Comparison of ENCODE assay signal across 8 cellular contexts in genomic region chr16:57999971-58000705, GRCh38. TPM values are rescaled to one million over a fixed set of nuclear protein-coding genes. Genes with fewer than 3 reads are reported as not detected.
DNase-seq lines count a peak whose midpoint lies in the region; ATAC-seq, FAIRE-seq and TF ChIP-seq lines count a peak whose summit lies in the region.

TSS of gene ZNF319 (minus strand) at chr16:58000672. CDS start at chr16:57998265, 2,407 bp downstream.

- no peaks in the 10 kb centered on the region for H3K27me3 ChIP-seq in K562 (ENCODE audit: control insufficient read depth in 2 of 2, insufficient read depth in 2 of 2, low read length in 2 of 2)

- H3K9me3 ChIP-seq in K562 (replicated peaks; ENCODE audit: control insufficient read depth, insufficient read depth, low read depth, low read length), result no peaks in the 10 kb centered on the region

- peak within 1 kb of the TSS; percentile 84 for H3K4me2 ChIP-seq in K562 (ENCODE audit: insufficient read depth, low read length)

- peak within 1 kb of the TSS; percentile 67 to 96 for H3K9ac ChIP-seq in K562 (ENCODE audit: insufficient read depth in 1 of 2, low read depth in 2 of 2, low read length in 2 of 2)

- peak within 1 kb of the TSS; percentile 71 for H3K27ac ChIP-seq in K562 (ENCODE audit: extremely low read depth, low read depth, low read length)

- no peaks in the 10 kb centered on the region for H3K9me3 Mint-ChIP-seq in stimulated activated naive CD8-positive, alpha-beta T cell treated with anti-CD3 and anti-CD28 coated beads, Interleukin-15, Interleukin-2, amounts not matched to agents 100 ng/mL and 50 ng/mL, for 24 hours

- TF ChIP-seq POLR2A in GM15510 (IDR thresholded peaks at IDR 0.05; ENCODE audit: borderline replicate concordance, extremely low read depth, insufficient read length) (peak; percentile 42), K562 (conservative IDR thresholded peaks at IDR 0.05) (no peak)

- H3K4me1 ChIP-seq in K562 (replicated peaks in 1 of 2; ENCODE audit: control insufficient read depth in 2 of 2, insufficient read depth in 2 of 2, low read length in 2 of 2), result peaks cover 21 to 34% of the 10 kb centered on the region in 2 experiments; a peak in 4 of 5 replicates

- ATAC-seq in GM21786 (IDR thresholded peaks at IDR 0.05; ENCODE audit: unreplicated experiment) (peak; percentile 15), K562 (peak; percentile 11)

- in situ Hi-C loops in K562 (cut with MboI), result loop anchor here (5.0 to 10.0 kb wide), 2 partner anchors 98 to 245 kb away; no protein-coding TSS in a partner anchor

- H3K27me3 Mint-ChIP-seq in stimulated activated naive CD8-positive, alpha-beta T cell treated with anti-CD3 and anti-CD28 coated beads, Interleukin-15, Interleukin-2, amounts not matched to agents 100 ng/mL and 50 ng/mL, for 24 hours, result no peaks in the 10 kb centered on the region

- no peak for TF ChIP-seq RAD21 in K562 (CRISPR knock-in tag; conservative IDR thresholded peaks at IDR 0.05 in 1 of 2, IDR thresholded peaks at IDR 0.05 in 1 of 2)

- peak within 1 kb of the TSS; percentile 92 for H3K4me3 Mint-ChIP-seq in stimulated activated naive CD8-positive, alpha-beta T cell treated with anti-CD3 and anti-CD28 coated beads, Interleukin-15, Interleukin-2, amounts not matched to agents 100 ng/mL and 50 ng/mL, for 24 hours

- peak within 1 kb of the TSS; percentile 94 for H3K4me3 ChIP-seq in K562

- H3K9me1 ChIP-seq in K562 (ENCODE audit: control insufficient read depth, insufficient read depth, low read length), result peaks cover 3% of the 10 kb centered on the region

- peak; percentile 20 for DNase-seq in M059J (ENCODE audit: low read depth)
- DNase-seq in K562 (ENCODE audit: extremely low read depth in 1 of 4, low spot score in 3 of 4), result peak in 3 of 4 experiments; percentile 57 to 93 (median 77)
- peak; percentile 14 for DNase-seq in kidney tubule cell (ENCODE audit: low spot score)
- DNase-seq in GOT3 (lab: John Stamatoyannopoulos, UW), result no peak
- no peak for DNase-seq in NCI-H1436 treated with DMSO at 0.1 percent for 48 hours (lab: John Stamatoyannopoulos, UW)

- H3K36me3 ChIP-seq in K562 (ENCODE audit: control insufficient read depth, insufficient read depth, low read length), result peaks cover 34% of the 10 kb centered on the region; the same call in 1 of the 3 replicates

- H3K36me3 Mint-ChIP-seq in stimulated activated naive CD8-positive, alpha-beta T cell treated with anti-CD3 and anti-CD28 coated beads, Interleukin-15, Interleukin-2, amounts not matched to agents 100 ng/mL and 50 ng/mL, for 24 hours (ENCODE audit: low read depth), result peaks cover 24% of the 10 kb centered on the region

- no TSS peak for BruUV-seq in K562 (replicated peaks; lab: Mats Ljungman, UMichigan)

- intact Hi-C loops in K562 (cut with micrococcal nuclease), result loop anchor here (2.0 to 10.0 kb wide), 5 partner anchors 53 to 425 kb away; partner anchors contain the start of gene KATNB1

- CTCF ChIA-PET in K562 (lab: Yijun Ruan, JAX; ENCODE audit: low intra/inter-chr PET ratio), result interaction anchor here (0.5 to 3.2 kb wide), 4 partner anchors 91 to 243 kb away, joined by 3 to 33 read pairs (median 4); no protein-coding TSS in a partner anchor

- POLR2A ChIA-PET in K562 (lab: Yijun Ruan, JAX), result interaction anchor here (0.6 to 0.8 kb wide), 4 partner anchors 28 to 1008 kb away, joined by 3 to 4 read pairs (median 3); partner anchors contain the start of gene CFAP20

- H4K20me1 ChIP-seq in K562 (replicated peaks; ENCODE audit: control insufficient read depth, insufficient read depth, low read length), result peaks cover 5% of the 10 kb centered on the region

- H3K27ac Mint-ChIP-seq in stimulated activated naive CD8-positive, alpha-beta T cell treated with anti-CD3 and anti-CD28 coated beads, Interleukin-15, Interleukin-2, amounts not matched to agents 100 ng/mL and 50 ng/mL, for 24 hours, result peak within 1 kb of the TSS; percentile 88

- no peak for TF ChIP-seq EP300 in K562 (IDR thresholded peaks at IDR 0.05; ENCODE audit: low read length)

- TF ChIP-seq CTCF in K562 (IDR thresholded peaks at IDR 0.05 in 2 of 3, conservative IDR thresholded peaks at IDR 0.05 in 1 of 3; ENCODE audit: insufficient read depth in 2 of 3, low read depth in 1 of 3, low read length in 3 of 3), result no peak

- peaks cover 6% of the 10 kb centered on the region; the same call in 2 of the 3 replicates for H3K79me2 ChIP-seq in K562 (ENCODE audit: control insufficient read depth, insufficient read depth, low read length)

- FAIRE-seq in K562 (lab: Jason Lieb, UNC), result no peak

- H2AFZ ChIP-seq in K562 (ENCODE audit: low read depth, low read length), result peak within 1 kb of the TSS; percentile 96

- H3K4me1 Mint-ChIP-seq in stimulated activated naive CD8-positive, alpha-beta T cell treated with anti-CD3 and anti-CD28 coated beads, Interleukin-15, Interleukin-2, amounts not matched to agents 100 ng/mL and 50 ng/mL, for 24 hours (ENCODE audit: low read depth), result peaks cover 64% of the 10 kb centered on the region

- WGBS in K562 (ENCODE audit: insufficient coverage, low coverage, missing lambda C conversion rate), result 4% methylated on average over 19 of the region's 95 CpGs

TF ChIP-seq in K562, 482 proteins besides CTCF, POLR2A, EP300 and RAD21 (continues in another document):
- TF ChIP-seq UBTF (IDR thresholded peaks at IDR 0.05; ENCODE audit: borderline replicate concordance in 1 of 2, low read depth in 2 of 2, low read length in 2 of 2), result peak; percentile 99 to 100
- 0 out of 2 replicates have a peak, but pooled peaks have one; percentile 40 for TF ChIP-seq POLR2G (IDR thresholded peaks at IDR 0.05; ENCODE audit: low read depth, low read length)
- no peak for TF ChIP-seq ARID1B (IDR thresholded peaks at IDR 0.05)
- TF ChIP-seq HMGXB4 (CRISPR knock-in tag; IDR thresholded peaks at IDR 0.05), result peak; percentile 99
- TF ChIP-seq RBM14 (IDR thresholded peaks at IDR 0.05; ENCODE audit: borderline replicate concordance, insufficient read depth, low read depth, low read length), result no peak
- peak; percentile 71 for TF ChIP-seq GTF2E2 (tag; IDR thresholded peaks at IDR 0.05)

RNA-seq across cellular contexts. Expression of gene ZNF319, which starts in this region (rescaled TPM):
- total RNA-seq in M059J (2014; rRNA removed; shearing (Covaris generic)), result 4.2 and 4.5 TPM in 2 replicates
- total RNA-seq in K562 (2011; cell fraction: chromatin; rRNA removed; ENCODE audit: low replicate concordance), result 3.7 and 13.4 TPM in 2 replicates
- total RNA-seq in K562 (2011; cell fraction: nucleolus; rRNA removed), result 6.6 and 7.3 TPM in 2 replicates
- 3.7 and 4.7 TPM in 2 replicates for total RNA-seq in K562 (2011; cell fraction: nucleoplasm; rRNA removed)
- total RNA-seq in K562 (2014; rRNA removed), result 1.4 TPM in 2 replicates
- 0.80 and 0.87 TPM in 2 replicates for total RNA-seq in K562 (2014; rRNA removed; fragmentation: Illumina TruSeq; extraction: Trizol)
- total RNA-seq in K562 (2015; rRNA removed; fragmentation: Illumina TruSeq; extraction: Trizol), result 1.0 and 1.2 TPM in 2 replicates
- total RNA-seq in K562 (2021), result 5.2 and 5.7 TPM in 2 replicates
- polyA plus RNA-seq in K562 (2011; rRNA removed), result 1.4 and 2.0 TPM in 2 replicates
- polyA plus RNA-seq in K562 (2011; cell fraction: cytosol; rRNA removed), result 2.3 and 3.2 TPM in 2 replicates
- polyA plus RNA-seq in K562 (2011; cell fraction: nucleus; rRNA removed), result 4.9 and 5.1 TPM in 2 replicates
- 3.2 and 6.6 TPM in 2 replicates for polyA plus RNA-seq in K562 (2012)
- polyA plus RNA-seq in K562 (2014; fragmentation: Illumina TruSeq; extraction: Trizol), result 2.1 and 3.6 TPM in 2 replicates
- polyA plus RNA-seq in K562 (2014; fragmentation: Nextera tagmentation; extraction: Ambion mirVana), result under 1 TPM; 0.20 to 0.31 TPM
- polyA plus RNA-seq in K562 (2014; rRNA removed), result 2.7 and 3.2 TPM in 2 replicates
- 2.2 and 3.0 TPM in 2 replicates for polyA minus RNA-seq in K562 (2011; rRNA and poly(A)+ RNA removed)
- 3.2 and 6.1 TPM in 2 replicates for polyA minus RNA-seq in K562 (2011; cell fraction: cytosol; rRNA and poly(A)+ RNA removed)
- polyA minus RNA-seq in K562 (2011; cell fraction: nucleus; rRNA and poly(A)+ RNA removed), result 5.5 and 6.2 TPM in 2 replicates

Comparison
In these comparisons a context has a peak if more than half of its experiments do, and no peak if none do; other contexts are left out.
1. DNase-seq: peak in M059J (single experiment), K562 (3 of 4) and kidney tubule cell (single experiment); none in GOT3 (single experiment) and NCI-H1436 treated with DMSO at 0.1 percent for 48 hours (single experiment).